In the genomic region with DNA sequence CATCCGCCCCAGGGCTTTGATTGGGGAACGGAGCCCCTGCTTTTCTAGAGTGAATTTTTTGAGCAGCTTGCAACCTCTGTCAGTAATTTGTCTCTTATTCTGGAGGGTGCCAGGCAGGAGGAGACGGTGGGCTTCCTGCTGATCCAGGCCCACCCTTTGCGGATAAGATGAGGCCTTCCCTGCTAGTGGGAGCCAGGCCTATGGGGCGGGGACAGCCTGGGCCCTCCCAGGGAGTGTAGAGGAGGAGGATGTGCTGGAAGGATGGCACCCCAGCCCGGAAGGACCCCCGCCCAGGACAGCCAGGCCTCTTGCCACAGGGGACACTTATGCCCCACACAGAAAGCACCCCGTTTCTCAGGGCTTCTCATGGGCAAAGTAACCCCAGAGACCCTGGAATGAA, we compare ENCODE assay signal across 19 cellular contexts.
DNase-seq lines count a peak whose midpoint lies in the region; ATAC-seq and TF ChIP-seq lines count a peak whose summit lies in the region.
"Had no signal": no experiment of that assay in that cellular context is flagged by ENCODE, and none has a peak within 500 bp of the region (broad histone marks: within the 10 kb centered on the region; RNA-seq: fewer than 3 reads in every experiment).

No MANE protein-coding gene starts in this region.

- peaks cover 13% of the 10 kb centered on the region for H3K4me1 Mint-ChIP-seq in activated T-helper 17 cell treated with anti-CD3 and anti-CD28 coated beads, Interleukin-2, amount 50 U/mL, for 72 hours
- peaks cover 45% of the 10 kb centered on the region for H3K4me1 Mint-ChIP-seq in memory B cell
- H3K4me1 Mint-ChIP-seq: activated naive CD4-positive, alpha-beta T cell treated with anti-CD3 and anti-CD28 coated beads, Interleukin-2, amount 50 U/mL, for 24 hours had no signal

- no peaks in the 10 kb centered on the region for H3K9me3 Mint-ChIP-seq in activated T-helper 17 cell treated with anti-CD3 and anti-CD28 coated beads, Interleukin-2, amount 50 U/mL, for 72 hours
- no peaks in the 10 kb centered on the region for H3K9me3 Mint-ChIP-seq in memory B cell
- H3K9me3 Mint-ChIP-seq: activated naive CD4-positive, alpha-beta T cell treated with anti-CD3 and anti-CD28 coated beads, Interleukin-2, amount 50 U/mL, for 24 hours; activated T-helper 1 cell treated with anti-CD3 and anti-CD28 coated beads, Interleukin-12 subunit alpha, Interleukin-12 subunit beta, Interleukin-2, Interleukin-4 antibody, amounts not matched to agents 30 ng/mL and 10 ng/mL and 1 ng/mL, durations not matched to agents 14 hours and 24 hours and 36 hours; neural crest cell; T-cell had no signal

- no peak for TF ChIP-seq POLR2A in stomach (IDR thresholded peaks at IDR 0.05)

- 84 to 87% (median 85%) methylated on average over 6 to 8 of the region's 8 CpGs for WGBS in stomach, 5 donors

- DNase-seq in Right ventricle myocardium superior, result peak; percentile 17
- no peak for DNase-seq in right atrium auricular region (ENCODE audit: low spot score)
- no peak for DNase-seq in memory B cell (ENCODE audit: low spot score in 2 of 2)
- no peak for DNase-seq in stomach
- DNase-seq in stimulated activated CD4-positive, alpha-beta T cell treated with anti-CD3 and anti-CD28 coated beads, Interleukin-4, amount 100 ng/mL, for 1 hour, result no peak
- no peak for DNase-seq in MG63
- DNase-seq: activated CD8-positive, alpha-beta memory T cell treated with anti-CD3 and anti-CD28 coated beads, Interleukin-2, amount 10 ng/mL, durations not matched to agents 7 days and 5 days; Calu3; KBM-7; NCI-H187 treated with DMSO at 0.1 percent for 48 hours; T-cell had no signal

- no peak overlapping the region for H3K4me3 Mint-ChIP-seq in activated T-helper 17 cell treated with anti-CD3 and anti-CD28 coated beads, Interleukin-2, amount 50 U/mL, for 72 hours
- H3K4me3 Mint-ChIP-seq in memory B cell, result no peak overlapping the region
- H3K4me3 Mint-ChIP-seq: activated CD8-positive, alpha-beta memory T cell treated with anti-CD3 and anti-CD28 coated beads, Interleukin-2, amount 10 ng/mL, durations not matched to agents 7 days and 5 days; activated naive CD4-positive, alpha-beta T cell treated with anti-CD3 and anti-CD28 coated beads, Interleukin-2, amount 50 U/mL, for 24 hours; activated T-helper 1 cell treated with anti-CD3 and anti-CD28 coated beads, Interleukin-12 subunit alpha, Interleukin-12 subunit beta, Interleukin-2, Interleukin-4 antibody, amounts not matched to agents 30 ng/mL and 10 ng/mL and 1 ng/mL, durations not matched to agents 14 hours and 24 hours and 36 hours; neural crest cell; T-cell had no signal

- H3K4me1 ChIP-seq in right atrium auricular region (no peaks in the 10 kb centered on the region), stomach (peaks cover 16 to 39% (median 31%) of the 10 kb centered on the region in 4 donors)
- H3K4me1 ChIP-seq: psoas muscle had no signal

- no peaks in the 10 kb centered on the region for H3K36me3 Mint-ChIP-seq in activated T-helper 17 cell treated with anti-CD3 and anti-CD28 coated beads, Interleukin-2, amount 50 U/mL, for 72 hours (ENCODE audit: low read depth)
- H3K36me3 Mint-ChIP-seq in memory B cell, result no peaks in the 10 kb centered on the region
- H3K36me3 Mint-ChIP-seq: activated CD8-positive, alpha-beta memory T cell treated with anti-CD3 and anti-CD28 coated beads, Interleukin-2, amount 10 ng/mL, durations not matched to agents 7 days and 5 days; activated naive CD4-positive, alpha-beta T cell treated with anti-CD3 and anti-CD28 coated beads, Interleukin-2, amount 50 U/mL, for 24 hours; T-cell had no signal

- H3K27ac ChIP-seq in right atrium auricular region (no peak overlapping the region), stomach (peak overlapping the region in 4 of 5 donors; percentile 43 to 73 (median 59))
- H3K27ac ChIP-seq: C4-2B had no signal

- no peaks in the 10 kb centered on the region for H3K36me3 ChIP-seq in right atrium auricular region
- no peaks in the 10 kb centered on the region for H3K36me3 ChIP-seq in stomach
- no peaks in the 10 kb centered on the region for H3K36me3 ChIP-seq in MG63

- no peak overlapping the region for H3K4me3 ChIP-seq in right atrium auricular region
- H3K4me3 ChIP-seq in stomach, result no peak overlapping the region
- no peak overlapping the region for H3K4me3 ChIP-seq in MG63
- H3K4me3 ChIP-seq: psoas muscle had no signal

- TF ChIP-seq EP300 in stomach (IDR thresholded peaks at IDR 0.05), result no peak

- H3K9me3 ChIP-seq in right atrium auricular region (no peaks in the 10 kb centered on the region), stomach (no peaks in the 10 kb centered on the region), MG63 (no peaks in the 10 kb centered on the region)
- H3K9me3 ChIP-seq: psoas muscle had no signal

- intact Hi-C loops in Right ventricle myocardium superior (cut with DNase I), result no loop called here
- intact Hi-C loops in stomach (cut with DNase I; ENCODE audit: low total_unique reads), result no loop called here

- no peak for ATAC-seq in Right ventricle myocardium superior (ENCODE audit: poor library complexity)
- ATAC-seq in activated T-helper 17 cell treated with anti-CD3 and anti-CD28 coated beads, Interleukin-2, amount 50 U/mL, for 72 hours (replicated peaks), result no peak
- ATAC-seq in memory B cell (ENCODE audit: low read depth), result no peak
- no peak for ATAC-seq in GM18498 (IDR thresholded peaks at IDR 0.05; ENCODE audit: unreplicated experiment)
- ATAC-seq: activated CD8-positive, alpha-beta memory T cell treated with anti-CD3 and anti-CD28 coated beads, Interleukin-2, amount 10 ng/mL, durations not matched to agents 7 days and 5 days; left colon; T-cell had no signal

- H3K27ac Mint-ChIP-seq in activated T-helper 17 cell treated with anti-CD3 and anti-CD28 coated beads, Interleukin-2, amount 50 U/mL, for 72 hours, result peak overlapping the region; percentile 56
- H3K27ac Mint-ChIP-seq in memory B cell, result peak overlapping the region; percentile 28
- H3K27ac Mint-ChIP-seq: activated CD8-positive, alpha-beta memory T cell treated with anti-CD3 and anti-CD28 coated beads, Interleukin-2, amount 10 ng/mL, durations not matched to agents 7 days and 5 days; activated naive CD4-positive, alpha-beta T cell treated with anti-CD3 and anti-CD28 coated beads, Interleukin-2, amount 50 U/mL, for 24 hours; activated T-helper 1 cell treated with anti-CD3 and anti-CD28 coated beads, Interleukin-12 subunit alpha, Interleukin-12 subunit beta, Interleukin-2, Interleukin-4 antibody, amounts not matched to agents 30 ng/mL and 10 ng/mL and 1 ng/mL, durations not matched to agents 14 hours and 24 hours and 36 hours; T-cell had no signal

- TF ChIP-seq CTCF in right atrium auricular region (IDR thresholded peaks at IDR 0.05) (no peak), stomach (IDR thresholded peaks at IDR 0.05) (no peak)

- H3K27me3 Mint-ChIP-seq in activated T-helper 17 cell treated with anti-CD3 and anti-CD28 coated beads, Interleukin-2, amount 50 U/mL, for 72 hours, result peaks cover 7% of the 10 kb centered on the region
- H3K27me3 Mint-ChIP-seq in memory B cell, result peaks cover 5% of the 10 kb centered on the region
- H3K27me3 Mint-ChIP-seq: activated naive CD4-positive, alpha-beta T cell treated with anti-CD3 and anti-CD28 coated beads, Interleukin-2, amount 50 U/mL, for 24 hours had no signal

- H3K27me3 ChIP-seq in right atrium auricular region (no peaks in the 10 kb centered on the region), stomach (no peaks in the 10 kb centered on the region), MG63 (no peaks in the 10 kb centered on the region)

Comparison
In these comparisons a context has a peak if more than half of its experiments do, and no peak if none do; other contexts are left out.
1. H3K27ac ChIP-seq: peak in stomach (4 of 5); none in right atrium auricular region (0 of 2).